In the genomic region with DNA sequence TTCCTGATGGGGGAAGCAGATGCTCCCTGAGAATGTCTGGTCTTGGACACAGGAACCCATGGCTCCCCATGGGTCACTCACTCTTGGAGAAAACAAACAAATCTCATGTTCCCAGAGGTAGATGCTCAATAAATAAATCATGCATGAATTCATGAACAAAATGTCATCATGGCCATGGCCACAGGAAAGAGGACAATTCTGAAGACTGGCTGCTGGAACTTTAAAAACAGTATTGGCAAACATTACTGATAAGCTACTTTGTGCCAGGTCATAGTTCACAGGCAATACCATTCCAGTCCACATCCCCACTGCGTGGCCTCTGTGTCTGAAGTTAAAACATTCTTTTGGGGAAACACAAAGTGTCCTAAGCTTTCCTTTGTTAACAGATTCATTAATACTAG, we compare ENCODE assay signal across 1 cellular context.
A peak's percentile ranks its signal among the peaks of the same experiment; 100 is the strongest.
TF ChIP-seq lines count a peak whose summit lies in the region.

No MANE protein-coding gene starts in this region.

TF ChIP-seq in HepG2, 621 proteins besides CTCF, POLR2A, EP300 and RAD21 (continued from another document and continues in another):
- TF ChIP-seq, protein P1, sequence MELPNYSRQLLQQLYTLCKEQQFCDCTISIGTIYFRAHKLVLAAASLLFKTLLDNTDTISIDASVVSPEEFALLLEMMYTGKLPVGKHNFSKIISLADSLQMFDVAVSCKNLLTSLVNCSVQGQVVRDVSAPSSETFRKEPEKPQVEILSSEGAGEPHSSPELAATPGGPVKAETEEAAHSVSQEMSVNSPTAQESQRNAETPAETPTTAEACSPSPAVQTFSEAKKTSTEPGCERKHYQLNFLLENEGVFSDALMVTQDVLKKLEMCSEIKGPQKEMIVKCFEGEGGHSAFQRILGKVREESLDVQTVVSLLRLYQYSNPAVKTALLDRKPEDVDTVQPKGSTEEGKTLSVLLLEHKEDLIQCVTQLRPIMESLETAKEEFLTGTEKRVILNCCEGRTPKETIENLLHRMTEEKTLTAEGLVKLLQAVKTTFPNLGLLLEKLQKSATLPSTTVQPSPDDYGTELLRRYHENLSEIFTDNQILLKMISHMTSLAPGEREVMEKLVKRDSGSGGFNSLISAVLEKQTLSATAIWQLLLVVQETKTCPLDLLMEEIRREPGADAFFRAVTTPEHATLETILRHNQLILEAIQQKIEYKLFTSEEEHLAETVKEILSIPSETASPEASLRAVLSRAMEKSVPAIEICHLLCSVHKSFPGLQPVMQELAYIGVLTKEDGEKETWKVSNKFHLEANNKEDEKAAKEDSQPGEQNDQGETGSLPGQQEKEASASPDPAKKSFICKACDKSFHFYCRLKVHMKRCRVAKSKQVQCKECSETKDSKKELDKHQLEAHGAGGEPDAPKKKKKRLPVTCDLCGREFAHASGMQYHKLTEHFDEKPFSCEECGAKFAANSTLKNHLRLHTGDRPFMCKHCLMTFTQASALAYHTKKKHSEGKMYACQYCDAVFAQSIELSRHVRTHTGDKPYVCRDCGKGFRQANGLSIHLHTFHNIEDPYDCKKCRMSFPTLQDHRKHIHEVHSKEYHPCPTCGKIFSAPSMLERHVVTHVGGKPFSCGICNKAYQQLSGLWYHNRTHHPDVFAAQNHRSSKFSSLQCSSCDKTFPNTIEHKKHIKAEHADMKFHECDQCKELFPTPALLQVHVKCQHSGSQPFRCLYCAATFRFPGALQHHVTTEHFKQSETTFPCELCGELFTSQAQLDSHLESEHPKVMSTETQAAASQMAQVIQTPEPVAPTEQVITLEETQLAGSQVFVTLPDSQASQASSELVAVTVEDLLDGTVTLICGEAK (IDR thresholded peaks at IDR 0.05): no peak
- TF ChIP-seq, protein P1 (CRISPR knock-in tag; IDR thresholded peaks at IDR 0.05): no peak
- TF ChIP-seq HNF4G (IDR thresholded peaks at IDR 0.05; ENCODE audit: borderline replicate concordance, low read depth, low read length) (peak; percentile 59; the same call in 1 of the 2 replicates), HNF4G (CRISPR knock-in tag; IDR thresholded peaks at IDR 0.05; ENCODE audit: borderline replicate concordance, low read depth) (peak; percentile 72; the same call in 1 of the 2 replicates), SMAD1 (CRISPR knock-in tag; IDR thresholded peaks at IDR 0.05; ENCODE audit: borderline replicate concordance, low read depth) (no peak), HOXA5 (CRISPR knock-in tag; IDR thresholded peaks at IDR 0.05) (no peak), EEA1 (CRISPR knock-in tag; IDR thresholded peaks at IDR 0.05; ENCODE audit: borderline replicate concordance) (no peak), ZBTB38 (CRISPR knock-in tag; IDR thresholded peaks at IDR 0.05) (no peak), ASH2L (IDR thresholded peaks at IDR 0.05; ENCODE audit: insufficient read length, low read depth, low read length) (peak; percentile 30), ZNF431 (CRISPR knock-in tag; IDR thresholded peaks at IDR 0.05; ENCODE audit: borderline replicate concordance, low read depth) (no peak), DNMT1 (CRISPR knock-in tag; IDR thresholded peaks at IDR 0.05) (no peak), IKZF1 (IDR thresholded peaks at IDR 0.05) (no peak), KDM6A (CRISPR knock-in tag; IDR thresholded peaks at IDR 0.05; ENCODE audit: low read depth) (peak; percentile 40; the same call in 1 of the 2 replicates), SIX1 (CRISPR knock-in tag; IDR thresholded peaks at IDR 0.05; ENCODE audit: borderline replicate concordance) (no peak), ZBTB43 (CRISPR knock-in tag; conservative IDR thresholded peaks at IDR 0.05) (no peak), ZIK1 (CRISPR knock-in tag; IDR thresholded peaks at IDR 0.05; ENCODE audit: borderline replicate concordance, low read depth) (no peak), ISX (CRISPR knock-in tag; conservative IDR thresholded peaks at IDR 0.05) (no peak), ZNF350 (CRISPR knock-in tag; IDR thresholded peaks at IDR 0.05; ENCODE audit: borderline replicate concordance, low read depth) (no peak), ZNF136 (CRISPR knock-in tag; IDR thresholded peaks at IDR 0.05; ENCODE audit: low read depth) (no peak), ZNF10 (CRISPR knock-in tag; IDR thresholded peaks at IDR 0.05; ENCODE audit: borderline replicate concordance, low read depth) (no peak), ZBED4 (CRISPR knock-in tag; IDR thresholded peaks at IDR 0.05; ENCODE audit: borderline replicate concordance) (no peak), NFKBIZ (CRISPR knock-in tag; IDR thresholded peaks at IDR 0.05) (no peak), ZNF546 (CRISPR knock-in tag; conservative IDR thresholded peaks at IDR 0.05) (no peak), ESRRA (CRISPR knock-in tag; IDR thresholded peaks at IDR 0.05; ENCODE audit: low read depth) (no peak), ZNF761 (CRISPR knock-in tag; conservative IDR thresholded peaks at IDR 0.05) (no peak), U2AF1 (optimal IDR thresholded peaks at IDR 0.05; ENCODE audit: low read depth, low read length) (no peak), HDAC1 (CRISPR knock-in tag; IDR thresholded peaks at IDR 0.05) (no peak; the same call in 1 of the 2 replicates), ZNF563 (CRISPR knock-in tag; IDR thresholded peaks at IDR 0.05) (no peak), DNMT3B (CRISPR knock-in tag; conservative IDR thresholded peaks at IDR 0.05) (no peak), NFE2L1 (CRISPR knock-in tag; IDR thresholded peaks at IDR 0.05; ENCODE audit: borderline replicate concordance) (no peak), TGIF2 (CRISPR knock-in tag; IDR thresholded peaks at IDR 0.05) (no peak), KDM1A (CRISPR knock-in tag; IDR thresholded peaks at IDR 0.05) (no peak), ETV5 (CRISPR knock-in tag; IDR thresholded peaks at IDR 0.05; ENCODE audit: borderline replicate concordance) (peak; percentile 62; the same call in 1 of the 2 replicates), THAP7 (CRISPR knock-in tag; IDR thresholded peaks at IDR 0.05) (no peak), ZNF777 (CRISPR knock-in tag; IDR thresholded peaks at IDR 0.05) (no peak), FOXA3 (CRISPR knock-in tag; IDR thresholded peaks at IDR 0.05) (peak; percentile 77), FOXJ3 (CRISPR knock-in tag; IDR thresholded peaks at IDR 0.05; ENCODE audit: borderline replicate concordance) (peak; percentile 73; the same call in 1 of the 2 replicates), FOXP1 (IDR thresholded peaks at IDR 0.05) (no peak), FOXP1 (CRISPR knock-in tag; IDR thresholded peaks at IDR 0.05) (peak; percentile 52), SP1 (IDR thresholded peaks at IDR 0.05) (no peak), SP1 (CRISPR knock-in tag; IDR thresholded peaks at IDR 0.05) (no peak)
- TF ChIP-seq, protein P2, sequence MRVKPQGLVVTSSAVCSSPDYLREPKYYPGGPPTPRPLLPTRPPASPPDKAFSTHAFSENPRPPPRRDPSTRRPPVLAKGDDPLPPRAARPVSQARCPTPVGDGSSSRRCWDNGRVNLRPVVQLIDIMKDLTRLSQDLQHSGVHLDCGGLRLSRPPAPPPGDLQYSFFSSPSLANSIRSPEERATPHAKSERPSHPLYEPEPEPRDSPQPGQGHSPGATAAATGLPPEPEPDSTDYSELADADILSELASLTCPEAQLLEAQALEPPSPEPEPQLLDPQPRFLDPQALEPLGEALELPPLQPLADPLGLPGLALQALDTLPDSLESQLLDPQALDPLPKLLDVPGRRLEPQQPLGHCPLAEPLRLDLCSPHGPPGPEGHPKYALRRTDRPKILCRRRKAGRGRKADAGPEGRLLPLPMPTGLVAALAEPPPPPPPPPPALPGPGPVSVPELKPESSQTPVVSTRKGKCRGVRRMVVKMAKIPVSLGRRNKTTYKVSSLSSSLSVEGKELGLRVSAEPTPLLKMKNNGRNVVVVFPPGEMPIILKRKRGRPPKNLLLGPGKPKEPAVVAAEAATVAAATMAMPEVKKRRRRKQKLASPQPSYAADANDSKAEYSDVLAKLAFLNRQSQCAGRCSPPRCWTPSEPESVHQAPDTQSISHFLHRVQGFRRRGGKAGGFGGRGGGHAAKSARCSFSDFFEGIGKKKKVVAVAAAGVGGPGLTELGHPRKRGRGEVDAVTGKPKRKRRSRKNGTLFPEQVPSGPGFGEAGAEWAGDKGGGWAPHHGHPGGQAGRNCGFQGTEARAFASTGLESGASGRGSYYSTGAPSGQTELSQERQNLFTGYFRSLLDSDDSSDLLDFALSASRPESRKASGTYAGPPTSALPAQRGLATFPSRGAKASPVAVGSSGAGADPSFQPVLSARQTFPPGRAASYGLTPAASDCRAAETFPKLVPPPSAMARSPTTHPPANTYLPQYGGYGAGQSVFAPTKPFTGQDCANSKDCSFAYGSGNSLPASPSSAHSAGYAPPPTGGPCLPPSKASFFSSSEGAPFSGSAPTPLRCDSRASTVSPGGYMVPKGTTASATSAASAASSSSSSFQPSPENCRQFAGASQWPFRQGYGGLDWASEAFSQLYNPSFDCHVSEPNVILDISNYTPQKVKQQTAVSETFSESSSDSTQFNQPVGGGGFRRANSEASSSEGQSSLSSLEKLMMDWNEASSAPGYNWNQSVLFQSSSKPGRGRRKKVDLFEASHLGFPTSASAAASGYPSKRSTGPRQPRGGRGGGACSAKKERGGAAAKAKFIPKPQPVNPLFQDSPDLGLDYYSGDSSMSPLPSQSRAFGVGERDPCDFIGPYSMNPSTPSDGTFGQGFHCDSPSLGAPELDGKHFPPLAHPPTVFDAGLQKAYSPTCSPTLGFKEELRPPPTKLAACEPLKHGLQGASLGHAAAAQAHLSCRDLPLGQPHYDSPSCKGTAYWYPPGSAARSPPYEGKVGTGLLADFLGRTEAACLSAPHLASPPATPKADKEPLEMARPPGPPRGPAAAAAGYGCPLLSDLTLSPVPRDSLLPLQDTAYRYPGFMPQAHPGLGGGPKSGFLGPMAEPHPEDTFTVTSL (CRISPR knock-in tag; IDR thresholded peaks at IDR 0.05; ENCODE audit: borderline replicate concordance): peak; percentile 81
- TF ChIP-seq, protein P3, sequence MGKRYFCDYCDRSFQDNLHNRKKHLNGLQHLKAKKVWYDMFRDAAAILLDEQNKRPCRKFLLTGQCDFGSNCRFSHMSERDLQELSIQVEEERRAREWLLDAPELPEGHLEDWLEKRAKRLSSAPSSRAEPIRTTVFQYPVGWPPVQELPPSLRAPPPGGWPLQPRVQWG (CRISPR knock-in tag; IDR thresholded peaks at IDR 0.05; ENCODE audit: borderline replicate concordance, low read depth): no peak
